ENCODE assay signal across 1 cellular context in the genomic region with DNA sequence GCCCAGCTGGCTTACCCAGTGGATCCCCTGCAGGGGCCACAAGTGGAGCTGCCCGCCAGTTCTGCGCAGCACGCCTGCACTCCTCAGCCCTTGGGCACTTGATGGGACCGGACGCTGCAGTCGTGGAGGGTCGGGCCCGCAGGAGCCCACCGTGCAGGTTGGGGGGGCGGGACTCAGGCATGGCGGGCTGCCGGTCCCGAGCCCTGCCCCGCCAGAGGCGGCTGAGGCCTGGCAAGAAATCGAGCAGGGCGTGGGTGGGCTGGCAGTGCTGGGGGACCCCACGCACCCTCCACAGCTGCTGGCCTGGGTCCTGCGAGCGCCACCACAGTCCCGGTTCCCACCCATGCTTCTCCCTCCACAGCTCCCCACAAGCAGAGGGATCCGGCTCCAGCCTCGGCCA.
TF ChIP-seq lines count a peak whose summit lies in the region.

No MANE protein-coding gene starts in this region.

TF ChIP-seq in H1, 55 proteins besides CTCF, POLR2A, EP300 and RAD21:
- TF ChIP-seq SAP30 (IDR thresholded peaks at IDR 0.05; ENCODE audit: insufficient read depth, insufficient replicate concordance, low read length) (no peak), BACH1 (IDR thresholded peaks at IDR 0.05; ENCODE audit: low read length) (no peak), FOSL1 (IDR thresholded peaks at IDR 0.05; ENCODE audit: insufficient read depth, low read depth, low read length) (no peak), RFX5 (IDR thresholded peaks at IDR 0.05; ENCODE audit: borderline replicate concordance, low read depth, low read length) (no peak), PHF8 (conservative IDR thresholded peaks at IDR 0.05; ENCODE audit: low read depth, low read length) (no peak), TEAD4 (IDR thresholded peaks at IDR 0.05; ENCODE audit: low read depth, low read length) (no peak), GTF2F1 (IDR thresholded peaks at IDR 0.05; ENCODE audit: borderline replicate concordance, low read depth, low read length) (no peak), CTBP2 (IDR thresholded peaks at IDR 0.05; ENCODE audit: borderline replicate concordance, insufficient read depth, insufficient read length, low read length) (no peak), CEBPB (IDR thresholded peaks at IDR 0.05; ENCODE audit: low read depth, low read length) (no peak), NANOG (IDR thresholded peaks at IDR 0.05; ENCODE audit: insufficient read depth, low read depth, low read length, poor library complexity, severe bottlenecking) (no peak), CHD2 (IDR thresholded peaks at IDR 0.05; ENCODE audit: low read length) (no peak), SIN3A (conservative IDR thresholded peaks at IDR 0.05 in 1 of 2, IDR thresholded peaks at IDR 0.05 in 1 of 2; ENCODE audit: low read depth in 1 of 2, low read length in 2 of 2) (no peak), CBX5 (IDR thresholded peaks at IDR 0.05; ENCODE audit: low read depth, low read length) (no peak), TAF7 (optimal IDR thresholded peaks at IDR 0.05; ENCODE audit: borderline replicate concordance, low read depth, low read length) (no peak), SP1 (IDR thresholded peaks at IDR 0.05; ENCODE audit: low read depth, low read length) (no peak)
